In genomic region chr11:3378426-3379423, GRCh38 we compare ENCODE assay signal across 8 cellular contexts. TPM values are rescaled to one million over a fixed set of nuclear protein-coding genes. Genes with fewer than 3 reads are reported as not detected.
DNase-seq lines count a peak whose midpoint lies in the region; ATAC-seq, FAIRE-seq and TF ChIP-seq lines count a peak whose summit lies in the region.

TSS of gene ZNF195 (minus strand) at chr11:3379146. CDS start at chr11:3379040, 106 bp downstream.

- H3K4me3 ChIP-seq in astrocyte (ENCODE audit: insufficient read depth, low read depth, low read length), result peak within 1 kb of the TSS; percentile 88

- H3K27ac ChIP-seq in astrocyte (ENCODE audit: low read depth, low read length), result peak within 1 kb of the TSS; percentile 90

- H3K36me3 ChIP-seq in astrocyte (ENCODE audit: insufficient read depth, low read length), result peaks cover 13% of the 10 kb centered on the region

- H3K27ac Mint-ChIP-seq in astrocyte (ENCODE audit: unreplicated experiment), result peak within 1 kb of the TSS; percentile 94

- H3K79me2 ChIP-seq in astrocyte (ENCODE audit: insufficient read depth, low read length), result peaks cover 52% of the 10 kb centered on the region

- ATAC-seq in GM18505 (IDR thresholded peaks at IDR 0.05; ENCODE audit: unreplicated experiment) (peak; percentile 98), HG02973 (IDR thresholded peaks at IDR 0.05; ENCODE audit: unreplicated experiment) (peak; percentile 98)

- H3K9me3 ChIP-seq in astrocyte (ENCODE audit: insufficient read depth, low read depth, low read length), result no peaks in the 10 kb centered on the region

- peaks cover 37% of the 10 kb centered on the region for H4K20me1 ChIP-seq in astrocyte (ENCODE audit: insufficient read depth, low read length)

- H3K9ac ChIP-seq in astrocyte (ENCODE audit: low read length), result peak within 1 kb of the TSS; percentile 93

- peak; percentile 83 for TF ChIP-seq POLR2A in GM18505 (IDR thresholded peaks at IDR 0.05; ENCODE audit: borderline replicate concordance, extremely low read depth, insufficient read depth, insufficient read length)

- peaks cover 6% of the 10 kb centered on the region for H3K4me1 ChIP-seq in astrocyte (ENCODE audit: insufficient read depth, low read length)

- peak within 1 kb of the TSS; percentile 92 for H2AFZ ChIP-seq in astrocyte (ENCODE audit: low read depth, low read length)

- H3K27me3 ChIP-seq in astrocyte (ENCODE audit: insufficient read depth, low read length), result no peaks in the 10 kb centered on the region

- peak; percentile 99 for DNase-seq in NCI-H2029 (lab: John Stamatoyannopoulos, UW)
- DNase-seq in T-helper 22 cell (ENCODE audit: low read depth), result peak; percentile 94
- DNase-seq in astrocyte (ENCODE audit: low read depth), result peak; percentile 83
- peak; percentile 98 for DNase-seq in hepatic stellate cell (ENCODE audit: low spot score)
- DNase-seq in renal cortical epithelial cell (ENCODE audit: low read depth), result peak; percentile 89
- no peak for DNase-seq in cortex of kidney (lab: John Stamatoyannopoulos, UW)

- H3K27me3 Mint-ChIP-seq in astrocyte (ENCODE audit: low read depth, unreplicated experiment), result no peaks in the 10 kb centered on the region

- H3K4me1 Mint-ChIP-seq in astrocyte (ENCODE audit: low read depth, unreplicated experiment), result peaks cover 32% of the 10 kb centered on the region

- H3K36me3 Mint-ChIP-seq in astrocyte (ENCODE audit: low read depth, unreplicated experiment), result peaks cover 37% of the 10 kb centered on the region

- peak within 1 kb of the TSS; percentile 88 for H3K4me2 ChIP-seq in astrocyte (ENCODE audit: low read length)

- no peak for TF ChIP-seq CTCF in astrocyte (IDR thresholded peaks at IDR 0.05; ENCODE audit: insufficient read depth, low read depth, low read length)

- H3K9me3 Mint-ChIP-seq in astrocyte (ENCODE audit: unreplicated experiment), result no peaks in the 10 kb centered on the region

- peak; percentile 5 for FAIRE-seq in astrocyte (lab: Jason Lieb, UNC)

- peak within 1 kb of the TSS; percentile 98 for H3K4me3 Mint-ChIP-seq in astrocyte (ENCODE audit: unreplicated experiment)

RNA-seq across cellular contexts. Expression of gene ZNF195, which starts in this region (rescaled TPM):
- total RNA-seq in astrocyte (42.1 and 57.5 TPM in 2 replicates), renal cortical epithelial cell (33.2 and 39.1 TPM in 2 replicates)
